30 cellular contexts compared by ENCODE assay signal in genomic region chr6:110687326-110687725, GRCh38.
DNase-seq lines count a peak whose midpoint lies in the region; TF ChIP-seq lines count a peak whose summit lies in the region.
"Had no signal": no experiment of that assay in that cellular context is flagged by ENCODE, and none has a peak within 500 bp of the region (broad histone marks: within the 10 kb centered on the region; RNA-seq: fewer than 3 reads in every experiment).

No MANE protein-coding gene starts in this region.

- H3K27ac ChIP-seq in BLaER1 treated with 17β-estradiol and CSF1 and Interleukin-3, amounts not matched to agents 10 nM and 100 nM = peak overlapping the region in 7 of 11 experiments; percentile 10 to 49 (median 35); a peak in 11 of 22 replicates
- H3K27ac ChIP-seq in CD8-positive, alpha-beta memory T cell (ENCODE audit: low read depth, low read length) = no peak overlapping the region
- peak overlapping the region; percentile 82 for H3K27ac ChIP-seq in VCaP
- H3K27ac ChIP-seq: ascending aorta, cardiac muscle cell, colonic mucosa, esophagus squamous epithelium, foreskin keratinocyte, right lobe of liver, upper lobe of right lung had no signal

- no peaks in the 10 kb centered on the region for H3K27me3 ChIP-seq in BLaER1 treated with 17β-estradiol and CSF1 and Interleukin-3, amounts not matched to agents 10 nM and 100 nM
- H3K27me3 ChIP-seq in CD8-positive, alpha-beta memory T cell (ENCODE audit: insufficient read depth, low read length, poor library complexity, severe bottlenecking) = no peaks in the 10 kb centered on the region
- H3K27me3 ChIP-seq: ascending aorta, cardiac muscle cell, colonic mucosa, esophagus squamous epithelium, foreskin keratinocyte, heart left ventricle, right lobe of liver, upper lobe of right lung had no signal

- no peak overlapping the region; a peak in 1 of 20 replicates for H3K4me3 ChIP-seq in BLaER1 treated with 17β-estradiol and CSF1 and Interleukin-3, amounts not matched to agents 10 nM and 100 nM
- H3K4me3 ChIP-seq in CD8-positive, alpha-beta memory T cell (ENCODE audit: low read length) = no peak overlapping the region
- H3K4me3 ChIP-seq: ascending aorta, cardiac muscle cell, colonic mucosa, esophagus squamous epithelium, GM23338, heart left ventricle, K562, right lobe of liver, upper lobe of right lung had no signal

- TF ChIP-seq CTCF in VCaP (conservative IDR thresholded peaks at IDR 0.05) = no peak

- POLR2A ChIA-PET in CD8-positive, alpha-beta memory T cell (lab: Charles Lee) = interaction anchor here (1.9 to 3.4 kb wide), 2 partner anchors 128 to 188 kb away, joined by 7 to 22 read pairs; partner anchors contain the start of genes AMD1 and CDK19

- H3K27me3 Mint-ChIP-seq in CD8-positive, alpha-beta memory T cell = no peaks in the 10 kb centered on the region
- no peaks in the 10 kb centered on the region for H3K27me3 Mint-ChIP-seq in immature natural killer cell (ENCODE audit: low read depth in 3 of 3)
- H3K27me3 Mint-ChIP-seq: activated CD4-positive, alpha-beta T cell treated with anti-CD3 and anti-CD28 coated beads, Interleukin-2, amount 10 ng/mL, durations not matched to agents 7 days and 5 days; activated naive CD8-positive, alpha-beta T cell; progenitor cell of endocrine pancreas had no signal

- H3K9me3 Mint-ChIP-seq in CD8-positive, alpha-beta memory T cell = no peaks in the 10 kb centered on the region
- no peaks in the 10 kb centered on the region for H3K9me3 Mint-ChIP-seq in immature natural killer cell
- H3K9me3 Mint-ChIP-seq: activated CD4-positive, alpha-beta T cell treated with anti-CD3 and anti-CD28 coated beads, Interleukin-2, amount 10 ng/mL, durations not matched to agents 7 days and 5 days; endodermal cell; GM23338; WTC11 had no signal

- H3K4me1 ChIP-seq in BLaER1 treated with 17β-estradiol and CSF1 and Interleukin-3, amounts not matched to agents 10 nM and 100 nM = peaks cover 39 to 53% (median 40%) of the 10 kb centered on the region in 10 experiments
- H3K4me1 ChIP-seq in CD8-positive, alpha-beta memory T cell (ENCODE audit: insufficient read depth, low read length) = peaks cover 25% of the 10 kb centered on the region
- H3K4me1 ChIP-seq: ascending aorta, colonic mucosa had no signal

- H3K9me3 ChIP-seq in BLaER1 treated with 17β-estradiol and CSF1 and Interleukin-3, amounts not matched to agents 10 nM and 100 nM (replicated peaks in 1 of 11) = no peaks in the 10 kb centered on the region
- no peaks in the 10 kb centered on the region for H3K9me3 ChIP-seq in CD8-positive, alpha-beta memory T cell (ENCODE audit: low read length)
- H3K9me3 ChIP-seq: ascending aorta, colonic mucosa, esophagus squamous epithelium, heart left ventricle, right lobe of liver, upper lobe of right lung had no signal

- DNase-seq in CD8-positive, alpha-beta memory T cell = no peak
- peak in 2 of 3 donors; percentile 13 to 17 for DNase-seq in immature natural killer cell
- DNase-seq in erythroblast (lab: John Stamatoyannopoulos, UW) = no peak
- DNase-seq in stimulated activated CD4-positive, alpha-beta T cell treated with anti-CD3 and anti-CD28 coated beads, Interleukin-2, amount 100 ng/mL, for 48 hours = no peak
- DNase-seq in NCI-H1048 (lab: John Stamatoyannopoulos, UW) = no peak
- DNase-seq in activated CD4-positive, alpha-beta T cell treated with anti-CD3 and anti-CD28 coated beads for 4 hours = no peak
- DNase-seq: activated CD4-positive, alpha-beta T cell treated with anti-CD3 and anti-CD28 coated beads, Interleukin-2, amount 10 ng/mL, durations not matched to agents 7 days and 5 days; colonic mucosa; DMS79 treated with DMSO at 0.1 percent for 48 hours; endodermal cell; esophagus squamous epithelium; foreskin keratinocyte; GF-D8; heart left ventricle; NCI-H1105; NCI-H187; NCI-H446 treated with DMSO at 0.1 percent for 48 hours; NCI-H774; right lobe of liver; SIG-M5; upper lobe of right lung had no signal

- peaks cover 41 to 48% (median 41%) of the 10 kb centered on the region in 3 donors for H3K4me1 Mint-ChIP-seq in CD8-positive, alpha-beta memory T cell
- peaks cover 40 to 47% of the 10 kb centered on the region in 2 donors for H3K4me1 Mint-ChIP-seq in immature natural killer cell

- peak overlapping the region; percentile 34 to 84 (median 72) for H3K27ac Mint-ChIP-seq in CD8-positive, alpha-beta memory T cell
- H3K27ac Mint-ChIP-seq in immature natural killer cell = peak overlapping the region; percentile 83 to 91 (median 86)
- H3K27ac Mint-ChIP-seq: activated naive CD8-positive, alpha-beta T cell; endodermal cell; GM23338; progenitor cell of endocrine pancreas; WTC11 had no signal

- H3K36me3 ChIP-seq in BLaER1 treated with 17β-estradiol and CSF1 and Interleukin-3, amounts not matched to agents 10 nM and 100 nM = peaks cover 0 to 10% (median under 1%) of the 10 kb centered on the region in 11 experiments; a peak in 5 of 22 replicates
- no peaks in the 10 kb centered on the region for H3K36me3 ChIP-seq in CD8-positive, alpha-beta memory T cell (ENCODE audit: insufficient read depth, low read length)
- H3K36me3 ChIP-seq: ascending aorta, cardiac muscle cell, colonic mucosa, esophagus squamous epithelium, heart left ventricle, right lobe of liver, upper lobe of right lung had no signal

- peaks cover 0 to 3% (median 2%) of the 10 kb centered on the region in 3 donors for H3K36me3 Mint-ChIP-seq in CD8-positive, alpha-beta memory T cell
- peaks cover 0 to 2% (median 2%) of the 10 kb centered on the region in 3 donors for H3K36me3 Mint-ChIP-seq in immature natural killer cell
- H3K36me3 Mint-ChIP-seq: WTC11 had no signal

- H3K4me2 ChIP-seq in BLaER1 treated with 17β-estradiol and CSF1 and Interleukin-3, amounts not matched to agents 10 nM and 100 nM = peak overlapping the region; percentile 33 to 78 (median 65)
- H3K4me2 ChIP-seq: GM23338 had no signal

- peak overlapping the region in 3 of 11 experiments; percentile 2 to 19 (median 5); a peak in 2 of 22 replicates for H3K9ac ChIP-seq in BLaER1 treated with 17β-estradiol and CSF1 and Interleukin-3, amounts not matched to agents 10 nM and 100 nM

- no peak for TF ChIP-seq POLR2A in erythroblast (IDR thresholded peaks at IDR 0.05; ENCODE audit: low read length)

- CTCF ChIA-PET in CD8-positive, alpha-beta memory T cell (lab: Charles Lee) = interaction anchor here (0.8 to 1.4 kb wide), 4 partner anchors 149 to 192 kb away, joined by 3 to 5 read pairs (median 4); partner anchors contain the start of gene AMD1

- peaks cover 20 to 29% (median 24%) of the 10 kb centered on the region in 11 experiments; a peak in 18 of 22 replicates for H4K20me1 ChIP-seq in BLaER1 treated with 17β-estradiol and CSF1 and Interleukin-3, amounts not matched to agents 10 nM and 100 nM

- H3K4me3 Mint-ChIP-seq in CD8-positive, alpha-beta memory T cell = peak overlapping the region in 5 of 7 donors; percentile 45 to 62 (median 57)
- H3K4me3 Mint-ChIP-seq in immature natural killer cell = peak overlapping the region; percentile 60 to 81 (median 68)
- H3K4me3 Mint-ChIP-seq: activated CD4-positive, alpha-beta T cell treated with anti-CD3 and anti-CD28 coated beads, Interleukin-2, amount 10 ng/mL, durations not matched to agents 7 days and 5 days; activated naive CD8-positive, alpha-beta T cell; endodermal cell; GM23338; WTC11 had no signal

Comparison
In these comparisons a context has a peak if more than half of its experiments do, and no peak if none do; other contexts are left out.
1. DNase-seq: peak in immature natural killer cell (2 of 3); none in CD8-positive, alpha-beta memory T cell (0 of 5), erythroblast (0 of 2), stimulated activated CD4-positive, alpha-beta T cell treated with anti-CD3 and anti-CD28 coated beads, Interleukin-2, amount 100 ng/mL, for 48 hours (0 of 2), NCI-H1048 (single experiment) and activated CD4-positive, alpha-beta T cell treated with anti-CD3 and anti-CD28 coated beads for 4 hours (0 of 2).